ENCODE assay signal across 22 cellular contexts in genomic region chr17:66836063-66837005, GRCh38. TPM values are rescaled to one million over a fixed set of nuclear protein-coding genes. Genes with fewer than 3 reads are reported as not detected.
DNase-seq lines count a peak whose midpoint lies in the region; ATAC-seq and TF ChIP-seq lines count a peak whose summit lies in the region.
"Had no signal": no experiment of that assay in that cellular context is flagged by ENCODE, and none has a peak within 500 bp of the region (broad histone marks: within the 10 kb centered on the region; RNA-seq: fewer than 3 reads in every experiment).

No MANE protein-coding gene starts in this region.

- DNase-seq in NCI-H82 (lab: John Stamatoyannopoulos, UW) (peak; percentile 51), NCI-H82 treated with DMSO at 0.1 percent for 48 hours (lab: John Stamatoyannopoulos, UW; ENCODE audit: unreplicated experiment) (no peak), neural crest cell (ENCODE audit: low read depth, low spot score) (no peak), sigmoid colon (peak; percentile 38), kidney glomerular epithelial cell (lab: John Stamatoyannopoulos, UW) (no peak)
- no peak for DNase-seq in stimulated activated CD4-positive, alpha-beta T cell treated with anti-CD3 and anti-CD28 coated beads, Interleukin-2, amount 100 ng/mL, for 24 hours
- DNase-seq: AML-193; C1 segment of cervical spinal cord; CD8-positive, alpha-beta T cell; MG63; NCI-H1417; NCI-H1694 treated with DMSO at 0.1 percent for 48 hours; NCI-H2081 treated with DMSO at 0.1 percent for 48 hours; SJCRH30 had no signal

- TF ChIP-seq EP300 in sigmoid colon (IDR thresholded peaks at IDR 0.05), result no peak

- peaks cover 0 to 3% (median 0%) of the 10 kb centered on the region in 4 donors for H3K4me1 ChIP-seq in sigmoid colon

- H3K4me3 Mint-ChIP-seq in brain (peak overlapping the region; percentile 45 to 70 (median 53)), neural crest cell (peak overlapping the region; percentile 59)
- no peak overlapping the region for H3K4me3 Mint-ChIP-seq in stimulated activated memory B cell treated with anti-CD40 and anti-IgM and Interleukin-4, amounts not matched to agents 10 μg/mL and 1 μg/mL and 100 μg/mL, for 72 hours
- H3K4me3 Mint-ChIP-seq: CD8-positive, alpha-beta T cell had no signal

- peaks cover 11 to 60% (median 26%) of the 10 kb centered on the region in 3 donors for H3K27me3 ChIP-seq in sigmoid colon
- H3K27me3 ChIP-seq: SJCRH30 had no signal

- H3K36me3 Mint-ChIP-seq in brain (no peaks in the 10 kb centered on the region), neural crest cell (ENCODE audit: low read depth) (no peaks in the 10 kb centered on the region)
- no peaks in the 10 kb centered on the region for H3K36me3 Mint-ChIP-seq in stimulated activated memory B cell treated with anti-CD40 and anti-IgM and Interleukin-4, amounts not matched to agents 10 μg/mL and 1 μg/mL and 100 μg/mL, for 72 hours
- H3K36me3 Mint-ChIP-seq: CD8-positive, alpha-beta T cell had no signal

- H3K27ac Mint-ChIP-seq in brain, result peak overlapping the region in 1 of 5 experiments; percentile 90
- no peak overlapping the region for H3K27ac Mint-ChIP-seq in neural crest cell (ENCODE audit: unreplicated experiment)
- no peak overlapping the region for H3K27ac Mint-ChIP-seq in stimulated activated memory B cell treated with anti-CD40 and anti-IgM and Interleukin-4, amounts not matched to agents 10 μg/mL and 1 μg/mL and 100 μg/mL, for 72 hours
- H3K27ac Mint-ChIP-seq: CD8-positive, alpha-beta T cell had no signal

- no peak for ATAC-seq in stimulated activated memory B cell treated with anti-CD40 and anti-IgM and Interleukin-4, amounts not matched to agents 10 μg/mL and 1 μg/mL and 100 μg/mL, for 72 hours
- ATAC-seq: CD8-positive, alpha-beta T cell; K562 had no signal

- WGBS in sigmoid colon, 2 donors, result 66 to 72% methylated on average over 11 of the region's 11 CpGs

- H3K27me3 Mint-ChIP-seq in brain (peaks cover 28% of the 10 kb centered on the region), neural crest cell (ENCODE audit: low read depth) (peaks cover 70% of the 10 kb centered on the region)
- peaks cover 47% of the 10 kb centered on the region for H3K27me3 Mint-ChIP-seq in stimulated activated memory B cell treated with anti-CD40 and anti-IgM and Interleukin-4, amounts not matched to agents 10 μg/mL and 1 μg/mL and 100 μg/mL, for 72 hours

- peaks cover 37% of the 10 kb centered on the region for H3K4me1 Mint-ChIP-seq in brain
- peaks cover 5% of the 10 kb centered on the region for H3K4me1 Mint-ChIP-seq in neural crest cell
- no peaks in the 10 kb centered on the region for H3K4me1 Mint-ChIP-seq in stimulated activated memory B cell treated with anti-CD40 and anti-IgM and Interleukin-4, amounts not matched to agents 10 μg/mL and 1 μg/mL and 100 μg/mL, for 72 hours

- no peak overlapping the region for H3K27ac ChIP-seq in sigmoid colon
- H3K27ac ChIP-seq: SJCRH30 had no signal

- TF ChIP-seq POLR2A in sigmoid colon (IDR thresholded peaks at IDR 0.05), result no peak

- H3K9me3 Mint-ChIP-seq in brain (peaks cover 0 to 3% (median 0%) of the 10 kb centered on the region in 5 experiments), neural crest cell (no peaks in the 10 kb centered on the region)
- H3K9me3 Mint-ChIP-seq in stimulated activated memory B cell treated with anti-CD40 and anti-IgM and Interleukin-4, amounts not matched to agents 10 μg/mL and 1 μg/mL and 100 μg/mL, for 72 hours, result no peaks in the 10 kb centered on the region
- H3K9me3 Mint-ChIP-seq: CD8-positive, alpha-beta T cell had no signal

- no peak for TF ChIP-seq CTCF in brain (conservative IDR thresholded peaks at IDR 0.05)
- TF ChIP-seq CTCF in neural crest cell (conservative IDR thresholded peaks at IDR 0.05), result no peak
- no peak for TF ChIP-seq CTCF in sigmoid colon (IDR thresholded peaks at IDR 0.05)

- intact Hi-C loops in sigmoid colon (cut with DNase I), result no loop called here

- no peaks in the 10 kb centered on the region for H3K36me3 ChIP-seq in sigmoid colon
- H3K36me3 ChIP-seq: MG63, SJCRH30 had no signal

- H3K4me3 ChIP-seq in sigmoid colon, result no peak overlapping the region
- H3K4me3 ChIP-seq: K562, MG63, SJCRH30 had no signal

- H3K9me3 ChIP-seq in sigmoid colon, result no peaks in the 10 kb centered on the region
- H3K9me3 ChIP-seq: MG63, SJCRH30 had no signal

RNA-seq across cellular contexts. Expression of gene CACNG5, which starts 1.4 kb away (rescaled TPM):
- polyA plus RNA-seq in brain (ENCODE audit: insufficient read depth, low read depth, low replicate concordance) (2.2 TPM), sigmoid colon (not detected)
- total RNA-seq in neural crest cell (not detected in 2 replicates), sigmoid colon (1 to 10 TPM in 1 of 4 donors, not detected in 3; 1.1 TPM)
- total RNA-seq: A172; CD8-positive, alpha-beta T cell; Daoy; K562; LHCN-M2; NCI-H460 had no signal
- polyA plus RNA-seq: AG04450, K562 had no signal

Comparison
In these comparisons a context has a peak if more than half of its experiments do, and no peak if none do; other contexts are left out.
1. DNase-seq: peak in NCI-H82 (single experiment) and sigmoid colon (single experiment); none in NCI-H82 treated with DMSO at 0.1 percent for 48 hours (single experiment), neural crest cell (single experiment), stimulated activated CD4-positive, alpha-beta T cell treated with anti-CD3 and anti-CD28 coated beads, Interleukin-2, amount 100 ng/mL, for 24 hours (0 of 2) and kidney glomerular epithelial cell (single experiment).